ENCODE assay signal across 1 cellular context in the genomic region with DNA sequence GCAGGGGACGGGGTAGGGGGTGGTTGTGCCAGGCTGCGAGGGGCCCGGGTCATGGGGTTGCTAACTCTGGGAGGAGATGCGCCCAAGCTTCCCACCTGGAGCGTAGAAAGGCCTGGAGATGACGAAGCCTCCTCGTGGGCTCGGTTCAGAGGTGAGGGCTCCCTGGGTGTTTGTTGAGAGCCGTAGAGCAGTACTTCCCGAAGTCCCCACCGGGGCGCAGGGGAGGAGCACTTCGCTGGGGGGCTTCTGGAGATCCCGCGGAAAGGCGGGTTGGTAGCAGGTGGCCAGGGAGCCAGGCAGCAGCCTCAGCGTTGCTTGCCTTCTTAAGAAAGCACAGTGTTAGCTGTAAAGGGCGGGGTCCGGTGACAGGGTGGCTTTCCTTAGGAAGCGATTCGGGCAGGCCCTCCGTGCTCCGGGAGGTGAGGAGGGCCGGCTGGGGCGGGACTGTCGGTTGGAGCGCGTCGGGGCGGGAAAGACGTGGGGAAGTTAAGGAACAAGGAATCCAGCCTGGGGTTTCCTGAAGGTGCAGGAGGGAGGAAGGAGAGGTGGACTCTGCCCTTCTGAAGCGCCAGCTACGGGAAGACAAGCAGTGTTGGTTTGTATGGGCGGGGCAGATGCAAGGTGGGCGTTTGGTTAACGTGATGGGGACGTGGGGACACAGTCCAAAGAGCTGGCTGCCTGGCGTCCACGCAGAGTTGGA.
TF ChIP-seq lines count a peak whose summit lies in the region.

No MANE protein-coding gene starts in this region.

TF ChIP-seq in HCT116, 20 proteins besides CTCF, POLR2A, EP300 and RAD21 (continued from another document):
- TF ChIP-seq, protein P1, sequence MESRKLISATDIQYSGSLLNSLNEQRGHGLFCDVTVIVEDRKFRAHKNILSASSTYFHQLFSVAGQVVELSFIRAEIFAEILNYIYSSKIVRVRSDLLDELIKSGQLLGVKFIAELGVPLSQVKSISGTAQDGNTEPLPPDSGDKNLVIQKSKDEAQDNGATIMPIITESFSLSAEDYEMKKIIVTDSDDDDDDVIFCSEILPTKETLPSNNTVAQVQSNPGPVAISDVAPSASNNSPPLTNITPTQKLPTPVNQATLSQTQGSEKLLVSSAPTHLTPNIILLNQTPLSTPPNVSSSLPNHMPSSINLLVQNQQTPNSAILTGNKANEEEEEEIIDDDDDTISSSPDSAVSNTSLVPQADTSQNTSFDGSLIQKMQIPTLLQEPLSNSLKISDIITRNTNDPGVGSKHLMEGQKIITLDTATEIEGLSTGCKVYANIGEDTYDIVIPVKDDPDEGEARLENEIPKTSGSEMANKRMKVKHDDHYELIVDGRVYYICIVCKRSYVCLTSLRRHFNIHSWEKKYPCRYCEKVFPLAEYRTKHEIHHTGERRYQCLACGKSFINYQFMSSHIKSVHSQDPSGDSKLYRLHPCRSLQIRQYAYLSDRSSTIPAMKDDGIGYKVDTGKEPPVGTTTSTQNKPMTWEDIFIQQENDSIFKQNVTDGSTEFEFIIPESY (IDR thresholded peaks at IDR 0.05; ENCODE audit: extremely low read depth, insufficient replicate concordance, low read length) = no peak
- TF ChIP-seq, protein P2, sequence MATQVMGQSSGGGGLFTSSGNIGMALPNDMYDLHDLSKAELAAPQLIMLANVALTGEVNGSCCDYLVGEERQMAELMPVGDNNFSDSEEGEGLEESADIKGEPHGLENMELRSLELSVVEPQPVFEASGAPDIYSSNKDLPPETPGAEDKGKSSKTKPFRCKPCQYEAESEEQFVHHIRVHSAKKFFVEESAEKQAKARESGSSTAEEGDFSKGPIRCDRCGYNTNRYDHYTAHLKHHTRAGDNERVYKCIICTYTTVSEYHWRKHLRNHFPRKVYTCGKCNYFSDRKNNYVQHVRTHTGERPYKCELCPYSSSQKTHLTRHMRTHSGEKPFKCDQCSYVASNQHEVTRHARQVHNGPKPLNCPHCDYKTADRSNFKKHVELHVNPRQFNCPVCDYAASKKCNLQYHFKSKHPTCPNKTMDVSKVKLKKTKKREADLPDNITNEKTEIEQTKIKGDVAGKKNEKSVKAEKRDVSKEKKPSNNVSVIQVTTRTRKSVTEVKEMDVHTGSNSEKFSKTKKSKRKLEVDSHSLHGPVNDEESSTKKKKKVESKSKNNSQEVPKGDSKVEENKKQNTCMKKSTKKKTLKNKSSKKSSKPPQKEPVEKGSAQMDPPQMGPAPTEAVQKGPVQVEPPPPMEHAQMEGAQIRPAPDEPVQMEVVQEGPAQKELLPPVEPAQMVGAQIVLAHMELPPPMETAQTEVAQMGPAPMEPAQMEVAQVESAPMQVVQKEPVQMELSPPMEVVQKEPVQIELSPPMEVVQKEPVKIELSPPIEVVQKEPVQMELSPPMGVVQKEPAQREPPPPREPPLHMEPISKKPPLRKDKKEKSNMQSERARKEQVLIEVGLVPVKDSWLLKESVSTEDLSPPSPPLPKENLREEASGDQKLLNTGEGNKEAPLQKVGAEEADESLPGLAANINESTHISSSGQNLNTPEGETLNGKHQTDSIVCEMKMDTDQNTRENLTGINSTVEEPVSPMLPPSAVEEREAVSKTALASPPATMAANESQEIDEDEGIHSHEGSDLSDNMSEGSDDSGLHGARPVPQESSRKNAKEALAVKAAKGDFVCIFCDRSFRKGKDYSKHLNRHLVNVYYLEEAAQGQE (IDR thresholded peaks at IDR 0.05; ENCODE audit: low read depth) = no peak
- TF ChIP-seq EGR1 (IDR thresholded peaks at IDR 0.05; ENCODE audit: low read depth) (no peak), TCF7L2 (IDR thresholded peaks at IDR 0.05; ENCODE audit: borderline replicate concordance, extremely low read depth, insufficient read depth, insufficient read length) (no peak), EZH2 (IDR thresholded peaks at IDR 0.05) (no peak), JUND (IDR thresholded peaks at IDR 0.05) (no peak), EZH2phosphoT487 (IDR thresholded peaks at IDR 0.05; ENCODE audit: borderline replicate concordance) (no peak), SRF (IDR thresholded peaks at IDR 0.05; ENCODE audit: low read depth) (no peak), CEBPB (IDR thresholded peaks at IDR 0.05; ENCODE audit: low read depth) (no peak)
- TF ChIP-seq, protein P3, sequence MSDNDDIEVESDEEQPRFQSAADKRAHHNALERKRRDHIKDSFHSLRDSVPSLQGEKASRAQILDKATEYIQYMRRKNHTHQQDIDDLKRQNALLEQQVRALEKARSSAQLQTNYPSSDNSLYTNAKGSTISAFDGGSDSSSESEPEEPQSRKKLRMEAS (IDR thresholded peaks at IDR 0.05) = no peak
TF ChIP-seq in HCT116: peak in this region for 0.
